In genomic region chrX:155216179-155216939, GRCh38 we compare ENCODE assay signal across 8 cellular contexts. TPM values are rescaled to one million over a fixed set of nuclear protein-coding genes. Genes with fewer than 3 reads are reported as not detected.
DNase-seq lines count a peak whose midpoint lies in the region; ATAC-seq and TF ChIP-seq lines count a peak whose summit lies in the region.

Gene VBP1 (plus strand): TSS chrX:155216460. CDS start chrX:155216483, 23 bp downstream.

- H3K4me1 Mint-ChIP-seq in activated CD4-positive, alpha-beta T cell treated with anti-CD3 and anti-CD28 coated beads for 36 hours: peaks cover 19% of the 10 kb centered on the region

- H3K9me3 ChIP-seq in BE2C: no peaks in the 10 kb centered on the region

- CTCF ChIA-PET in activated CD4-positive, alpha-beta T cell treated with anti-CD3 and anti-CD28 coated beads for 36 hours (lab: Charles Lee): interaction anchor here (0.6 to 1.2 kb wide), 7 partner anchors 9 to 159 kb away, joined by 3 to 4 read pairs (median 3); no protein-coding TSS in a partner anchor

- no peaks in the 10 kb centered on the region for H3K4me1 ChIP-seq in BE2C

- peak within 1 kb of the TSS; percentile 92 for H3K27ac Mint-ChIP-seq in activated CD4-positive, alpha-beta T cell treated with anti-CD3 and anti-CD28 coated beads for 36 hours

- peak within 1 kb of the TSS; percentile 92 for H3K4me3 ChIP-seq in BE2C (ENCODE audit: low read depth, low read length)
- H3K4me3 ChIP-seq in choroid plexus epithelial cell (ENCODE audit: low read depth, low read length): peak within 1 kb of the TSS; percentile 84
- H3K4me3 ChIP-seq in kidney epithelial cell (ENCODE audit: low read depth, low read length): peak within 1 kb of the TSS; percentile 89

- H3K27me3 ChIP-seq in BE2C (no peaks in the 10 kb centered on the region), kidney epithelial cell (ENCODE audit: control insufficient read depth, insufficient read depth, low read length) (no peaks in the 10 kb centered on the region)

- no peaks in the 10 kb centered on the region for H3K9me3 Mint-ChIP-seq in activated CD4-positive, alpha-beta T cell treated with anti-CD3 and anti-CD28 coated beads for 36 hours (ENCODE audit: low read depth)

- H3K36me3 ChIP-seq in BE2C: peaks cover 5% of the 10 kb centered on the region; the same call in 1 of the 2 replicates
- H3K36me3 ChIP-seq in kidney epithelial cell (ENCODE audit: control insufficient read depth, insufficient read depth, low read length): no peaks in the 10 kb centered on the region

- no peaks in the 10 kb centered on the region for H3K27me3 Mint-ChIP-seq in activated CD4-positive, alpha-beta T cell treated with anti-CD3 and anti-CD28 coated beads for 36 hours

- intact Hi-C loops in activated CD4-positive, alpha-beta T cell treated with anti-CD3 and anti-CD28 coated beads for 36 hours (cut with DNase I, micrococcal nuclease): loop anchor here (1.0 to 10.0 kb wide), 10 partner anchors 28 to 664 kb away; partner anchors contain the start of genes BRCC3 (in 2 of the 2), CMC4 (in 2 of the 2), MTCP1 (in 2 of the 2) and RAB39B (in 2 of the 2)

- POLR2A ChIA-PET in activated CD4-positive, alpha-beta T cell treated with anti-CD3 and anti-CD28 coated beads for 36 hours (lab: Charles Lee): interaction anchor here (0.6 to 1.0 kb wide), 2 partner anchors 142 to 1125 kb away, joined by 3 to 8 read pairs; no protein-coding TSS in a partner anchor

- peak; percentile 96 for ATAC-seq in HG03442 (IDR thresholded peaks at IDR 0.05; ENCODE audit: unreplicated experiment)
- peak; percentile 99 for ATAC-seq in activated CD4-positive, alpha-beta T cell treated with anti-CD3 and anti-CD28 coated beads for 36 hours

- peaks cover 1% of the 10 kb centered on the region for H3K36me3 Mint-ChIP-seq in activated CD4-positive, alpha-beta T cell treated with anti-CD3 and anti-CD28 coated beads for 36 hours (ENCODE audit: low read depth)

- peak; percentile 92 for DNase-seq in BE2C
- peak; percentile 76 for DNase-seq in GM19238 (ENCODE audit: insufficient read length, low spot score)
- DNase-seq in NCI-H510A treated with DMSO at 0.1 percent for 48 hours (lab: John Stamatoyannopoulos, UW): peak; percentile 84
- DNase-seq in activated CD4-positive, alpha-beta T cell treated with anti-CD3 and anti-CD28 coated beads for 36 hours: peak; percentile 92
- DNase-seq in choroid plexus epithelial cell (ENCODE audit: low read depth): peak; percentile 98
- DNase-seq in kidney epithelial cell (ENCODE audit: low read depth): peak; percentile 84
- peak; percentile 76 to 81 for DNase-seq in stimulated activated CD4-positive, alpha-beta T cell treated with anti-CD3 and anti-CD28 coated beads, Interleukin-15, amount 100 ng/mL, for 48 hours (ENCODE audit: low read depth in 2 of 2)

- TF ChIP-seq CTCF in BE2C (IDR thresholded peaks at IDR 0.05; ENCODE audit: low read depth, low read length) (peak; percentile 47), choroid plexus epithelial cell (conservative IDR thresholded peaks at IDR 0.05; ENCODE audit: low read depth, low read length) (peak; percentile 57), kidney epithelial cell (IDR thresholded peaks at IDR 0.05; ENCODE audit: insufficient read depth, low read length, poor library complexity, severe bottlenecking) (peak; percentile 23)

- peak within 1 kb of the TSS; percentile 98 for H3K4me3 Mint-ChIP-seq in activated CD4-positive, alpha-beta T cell treated with anti-CD3 and anti-CD28 coated beads for 36 hours

RNA-seq across cellular contexts. Expression of gene VBP1, which starts in this region (rescaled TPM):
- polyA plus RNA-seq in BE2C (2012; ENCODE audit: insufficient read depth, insufficient read length, low read depth): 65.3 TPM
- total RNA-seq in activated CD4-positive, alpha-beta T cell treated with anti-CD3 and anti-CD28 coated beads for 36 hours: 10 to 100 TPM; 72.3 to 86.4 TPM
- total RNA-seq in kidney epithelial cell: 42.1 and 56.2 TPM in 2 replicates

Comparison
In these comparisons a context has a peak if more than half of its experiments do, and no peak if none do; other contexts are left out.
1. Peak in every context shown above with its lines: DNase-seq, ATAC-seq and H3K4me3 ChIP-seq.